ENCODE assay signal across 1 cellular context in the genomic region with DNA sequence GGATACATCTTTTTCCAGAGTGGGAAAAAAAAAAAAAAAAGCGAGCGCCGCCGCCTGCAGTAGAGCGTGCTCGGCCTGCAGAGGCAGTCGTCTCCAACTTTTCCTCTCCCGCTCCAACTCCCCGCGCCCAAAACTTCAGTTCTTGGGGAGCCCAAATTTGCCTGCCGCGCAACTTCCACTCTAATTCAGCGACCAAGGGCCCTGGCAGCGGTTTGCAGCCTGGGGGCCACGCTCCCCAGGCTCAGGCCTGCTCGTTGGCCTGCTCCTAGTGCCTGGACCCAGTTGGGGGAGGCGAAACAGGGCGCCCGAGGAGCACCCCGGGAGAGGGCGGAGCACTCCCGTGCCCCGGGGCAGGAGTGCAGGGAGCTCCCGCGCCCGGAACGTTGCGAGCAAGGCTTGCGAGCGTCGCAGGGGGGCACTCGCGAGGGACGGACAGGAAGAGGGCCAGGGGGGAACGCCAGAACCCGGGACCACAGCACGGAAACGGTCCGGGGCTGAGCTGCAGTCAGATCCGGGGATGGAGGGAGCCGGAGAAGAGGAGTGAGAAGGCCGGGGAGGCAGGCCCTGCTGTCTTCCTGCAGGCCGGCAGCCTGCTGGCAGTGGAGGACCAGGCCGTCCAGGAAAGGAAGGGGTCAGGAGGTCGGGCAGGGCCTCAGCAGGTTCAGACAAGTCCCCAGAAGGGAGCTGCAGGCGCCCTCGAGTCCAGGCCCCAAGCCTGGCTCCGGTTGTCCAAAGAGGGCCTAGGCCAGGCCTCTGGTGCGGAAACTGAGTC.
TF ChIP-seq lines count a peak whose summit lies in the region.

A gene with protein sequence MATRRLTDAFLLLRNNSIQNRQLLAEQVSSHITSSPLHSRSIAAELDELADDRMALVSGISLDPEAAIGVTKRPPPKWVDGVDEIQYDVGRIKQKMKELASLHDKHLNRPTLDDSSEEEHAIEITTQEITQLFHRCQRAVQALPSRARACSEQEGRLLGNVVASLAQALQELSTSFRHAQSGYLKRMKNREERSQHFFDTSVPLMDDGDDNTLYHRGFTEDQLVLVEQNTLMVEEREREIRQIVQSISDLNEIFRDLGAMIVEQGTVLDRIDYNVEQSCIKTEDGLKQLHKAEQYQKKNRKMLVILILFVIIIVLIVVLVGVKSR (plus strand): TSS at position 508 of the 772 bp plus-strand sequence. CDS start 724 bp downstream, outside the sequence.

TF ChIP-seq in K562, 482 proteins besides CTCF, POLR2A, EP300 and RAD21 (continued from another document and continues in another):
- TF ChIP-seq, protein P1, sequence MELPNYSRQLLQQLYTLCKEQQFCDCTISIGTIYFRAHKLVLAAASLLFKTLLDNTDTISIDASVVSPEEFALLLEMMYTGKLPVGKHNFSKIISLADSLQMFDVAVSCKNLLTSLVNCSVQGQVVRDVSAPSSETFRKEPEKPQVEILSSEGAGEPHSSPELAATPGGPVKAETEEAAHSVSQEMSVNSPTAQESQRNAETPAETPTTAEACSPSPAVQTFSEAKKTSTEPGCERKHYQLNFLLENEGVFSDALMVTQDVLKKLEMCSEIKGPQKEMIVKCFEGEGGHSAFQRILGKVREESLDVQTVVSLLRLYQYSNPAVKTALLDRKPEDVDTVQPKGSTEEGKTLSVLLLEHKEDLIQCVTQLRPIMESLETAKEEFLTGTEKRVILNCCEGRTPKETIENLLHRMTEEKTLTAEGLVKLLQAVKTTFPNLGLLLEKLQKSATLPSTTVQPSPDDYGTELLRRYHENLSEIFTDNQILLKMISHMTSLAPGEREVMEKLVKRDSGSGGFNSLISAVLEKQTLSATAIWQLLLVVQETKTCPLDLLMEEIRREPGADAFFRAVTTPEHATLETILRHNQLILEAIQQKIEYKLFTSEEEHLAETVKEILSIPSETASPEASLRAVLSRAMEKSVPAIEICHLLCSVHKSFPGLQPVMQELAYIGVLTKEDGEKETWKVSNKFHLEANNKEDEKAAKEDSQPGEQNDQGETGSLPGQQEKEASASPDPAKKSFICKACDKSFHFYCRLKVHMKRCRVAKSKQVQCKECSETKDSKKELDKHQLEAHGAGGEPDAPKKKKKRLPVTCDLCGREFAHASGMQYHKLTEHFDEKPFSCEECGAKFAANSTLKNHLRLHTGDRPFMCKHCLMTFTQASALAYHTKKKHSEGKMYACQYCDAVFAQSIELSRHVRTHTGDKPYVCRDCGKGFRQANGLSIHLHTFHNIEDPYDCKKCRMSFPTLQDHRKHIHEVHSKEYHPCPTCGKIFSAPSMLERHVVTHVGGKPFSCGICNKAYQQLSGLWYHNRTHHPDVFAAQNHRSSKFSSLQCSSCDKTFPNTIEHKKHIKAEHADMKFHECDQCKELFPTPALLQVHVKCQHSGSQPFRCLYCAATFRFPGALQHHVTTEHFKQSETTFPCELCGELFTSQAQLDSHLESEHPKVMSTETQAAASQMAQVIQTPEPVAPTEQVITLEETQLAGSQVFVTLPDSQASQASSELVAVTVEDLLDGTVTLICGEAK (IDR thresholded peaks at IDR 0.05), result peak; percentile 100
- TF ChIP-seq, protein P1 (CRISPR knock-in tag; IDR thresholded peaks at IDR 0.05), result 0 out of 2 replicates have a peak, but pooled peaks have one; percentile 12
- TF ChIP-seq, protein P2, sequence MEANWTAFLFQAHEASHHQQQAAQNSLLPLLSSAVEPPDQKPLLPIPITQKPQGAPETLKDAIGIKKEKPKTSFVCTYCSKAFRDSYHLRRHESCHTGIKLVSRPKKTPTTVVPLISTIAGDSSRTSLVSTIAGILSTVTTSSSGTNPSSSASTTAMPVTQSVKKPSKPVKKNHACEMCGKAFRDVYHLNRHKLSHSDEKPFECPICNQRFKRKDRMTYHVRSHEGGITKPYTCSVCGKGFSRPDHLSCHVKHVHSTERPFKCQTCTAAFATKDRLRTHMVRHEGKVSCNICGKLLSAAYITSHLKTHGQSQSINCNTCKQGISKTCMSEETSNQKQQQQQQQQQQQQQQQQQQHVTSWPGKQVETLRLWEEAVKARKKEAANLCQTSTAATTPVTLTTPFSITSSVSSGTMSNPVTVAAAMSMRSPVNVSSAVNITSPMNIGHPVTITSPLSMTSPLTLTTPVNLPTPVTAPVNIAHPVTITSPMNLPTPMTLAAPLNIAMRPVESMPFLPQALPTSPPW (CRISPR knock-in tag; IDR thresholded peaks at IDR 0.05), result peak; percentile 84
- TF ChIP-seq GTF2A2 (tag; IDR thresholded peaks at IDR 0.05), result peak; percentile 52; the same call in 1 of the 2 replicates
- no peak for TF ChIP-seq NFXL1 (CRISPR knock-in tag; IDR thresholded peaks at IDR 0.05)
- peak; percentile 68; the same call in 1 of the 2 replicates for TF ChIP-seq NR2C1 (IDR thresholded peaks at IDR 0.05)
- peak; percentile 89 for TF ChIP-seq NR2C1 (tag; IDR thresholded peaks at IDR 0.05)
- TF ChIP-seq, protein P3, sequence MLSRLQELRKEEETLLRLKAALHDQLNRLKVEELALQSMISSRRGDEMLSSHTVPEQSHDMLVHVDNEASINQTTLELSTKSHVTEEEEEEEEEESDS (CRISPR knock-in tag; IDR thresholded peaks at IDR 0.05), result no peak
- TF ChIP-seq, protein P4, sequence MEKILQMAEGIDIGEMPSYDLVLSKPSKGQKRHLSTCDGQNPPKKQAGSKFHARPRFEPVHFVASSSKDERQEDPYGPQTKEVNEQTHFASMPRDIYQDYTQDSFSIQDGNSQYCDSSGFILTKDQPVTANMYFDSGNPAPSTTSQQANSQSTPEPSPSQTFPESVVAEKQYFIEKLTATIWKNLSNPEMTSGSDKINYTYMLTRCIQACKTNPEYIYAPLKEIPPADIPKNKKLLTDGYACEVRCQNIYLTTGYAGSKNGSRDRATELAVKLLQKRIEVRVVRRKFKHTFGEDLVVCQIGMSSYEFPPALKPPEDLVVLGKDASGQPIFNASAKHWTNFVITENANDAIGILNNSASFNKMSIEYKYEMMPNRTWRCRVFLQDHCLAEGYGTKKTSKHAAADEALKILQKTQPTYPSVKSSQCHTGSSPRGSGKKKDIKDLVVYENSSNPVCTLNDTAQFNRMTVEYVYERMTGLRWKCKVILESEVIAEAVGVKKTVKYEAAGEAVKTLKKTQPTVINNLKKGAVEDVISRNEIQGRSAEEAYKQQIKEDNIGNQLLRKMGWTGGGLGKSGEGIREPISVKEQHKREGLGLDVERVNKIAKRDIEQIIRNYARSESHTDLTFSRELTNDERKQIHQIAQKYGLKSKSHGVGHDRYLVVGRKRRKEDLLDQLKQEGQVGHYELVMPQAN (IDR thresholded peaks at IDR 0.05; ENCODE audit: borderline replicate concordance), result peak; percentile 46; the same call in 1 of the 2 replicates
- TF ChIP-seq PRPF4 (IDR thresholded peaks at IDR 0.05; ENCODE audit: insufficient read depth, low read depth, low read length, poor library complexity, severe bottlenecking), result peak; percentile 22
- TF ChIP-seq, protein P5, sequence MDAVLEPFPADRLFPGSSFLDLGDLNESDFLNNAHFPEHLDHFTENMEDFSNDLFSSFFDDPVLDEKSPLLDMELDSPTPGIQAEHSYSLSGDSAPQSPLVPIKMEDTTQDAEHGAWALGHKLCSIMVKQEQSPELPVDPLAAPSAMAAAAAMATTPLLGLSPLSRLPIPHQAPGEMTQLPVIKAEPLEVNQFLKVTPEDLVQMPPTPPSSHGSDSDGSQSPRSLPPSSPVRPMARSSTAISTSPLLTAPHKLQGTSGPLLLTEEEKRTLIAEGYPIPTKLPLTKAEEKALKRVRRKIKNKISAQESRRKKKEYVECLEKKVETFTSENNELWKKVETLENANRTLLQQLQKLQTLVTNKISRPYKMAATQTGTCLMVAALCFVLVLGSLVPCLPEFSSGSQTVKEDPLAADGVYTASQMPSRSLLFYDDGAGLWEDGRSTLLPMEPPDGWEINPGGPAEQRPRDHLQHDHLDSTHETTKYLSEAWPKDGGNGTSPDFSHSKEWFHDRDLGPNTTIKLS (IDR thresholded peaks at IDR 0.05; ENCODE audit: borderline replicate concordance, low read depth), result peak; percentile 70; the same call in 1 of the 2 replicates
- TF ChIP-seq, protein P6, sequence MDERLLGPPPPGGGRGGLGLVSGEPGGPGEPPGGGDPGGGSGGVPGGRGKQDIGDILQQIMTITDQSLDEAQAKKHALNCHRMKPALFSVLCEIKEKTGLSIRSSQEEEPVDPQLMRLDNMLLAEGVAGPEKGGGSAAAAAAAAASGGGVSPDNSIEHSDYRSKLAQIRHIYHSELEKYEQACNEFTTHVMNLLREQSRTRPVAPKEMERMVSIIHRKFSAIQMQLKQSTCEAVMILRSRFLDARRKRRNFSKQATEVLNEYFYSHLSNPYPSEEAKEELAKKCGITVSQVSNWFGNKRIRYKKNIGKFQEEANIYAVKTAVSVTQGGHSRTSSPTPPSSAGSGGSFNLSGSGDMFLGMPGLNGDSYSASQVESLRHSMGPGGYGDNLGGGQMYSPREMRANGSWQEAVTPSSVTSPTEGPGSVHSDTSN (CRISPR knock-in tag; IDR thresholded peaks at IDR 0.05; ENCODE audit: low read depth), result no peak
- TF ChIP-seq, protein P6 (tag; conservative IDR thresholded peaks at IDR 0.05; ENCODE audit: low read depth), result no peak
- TF ChIP-seq, protein P7, sequence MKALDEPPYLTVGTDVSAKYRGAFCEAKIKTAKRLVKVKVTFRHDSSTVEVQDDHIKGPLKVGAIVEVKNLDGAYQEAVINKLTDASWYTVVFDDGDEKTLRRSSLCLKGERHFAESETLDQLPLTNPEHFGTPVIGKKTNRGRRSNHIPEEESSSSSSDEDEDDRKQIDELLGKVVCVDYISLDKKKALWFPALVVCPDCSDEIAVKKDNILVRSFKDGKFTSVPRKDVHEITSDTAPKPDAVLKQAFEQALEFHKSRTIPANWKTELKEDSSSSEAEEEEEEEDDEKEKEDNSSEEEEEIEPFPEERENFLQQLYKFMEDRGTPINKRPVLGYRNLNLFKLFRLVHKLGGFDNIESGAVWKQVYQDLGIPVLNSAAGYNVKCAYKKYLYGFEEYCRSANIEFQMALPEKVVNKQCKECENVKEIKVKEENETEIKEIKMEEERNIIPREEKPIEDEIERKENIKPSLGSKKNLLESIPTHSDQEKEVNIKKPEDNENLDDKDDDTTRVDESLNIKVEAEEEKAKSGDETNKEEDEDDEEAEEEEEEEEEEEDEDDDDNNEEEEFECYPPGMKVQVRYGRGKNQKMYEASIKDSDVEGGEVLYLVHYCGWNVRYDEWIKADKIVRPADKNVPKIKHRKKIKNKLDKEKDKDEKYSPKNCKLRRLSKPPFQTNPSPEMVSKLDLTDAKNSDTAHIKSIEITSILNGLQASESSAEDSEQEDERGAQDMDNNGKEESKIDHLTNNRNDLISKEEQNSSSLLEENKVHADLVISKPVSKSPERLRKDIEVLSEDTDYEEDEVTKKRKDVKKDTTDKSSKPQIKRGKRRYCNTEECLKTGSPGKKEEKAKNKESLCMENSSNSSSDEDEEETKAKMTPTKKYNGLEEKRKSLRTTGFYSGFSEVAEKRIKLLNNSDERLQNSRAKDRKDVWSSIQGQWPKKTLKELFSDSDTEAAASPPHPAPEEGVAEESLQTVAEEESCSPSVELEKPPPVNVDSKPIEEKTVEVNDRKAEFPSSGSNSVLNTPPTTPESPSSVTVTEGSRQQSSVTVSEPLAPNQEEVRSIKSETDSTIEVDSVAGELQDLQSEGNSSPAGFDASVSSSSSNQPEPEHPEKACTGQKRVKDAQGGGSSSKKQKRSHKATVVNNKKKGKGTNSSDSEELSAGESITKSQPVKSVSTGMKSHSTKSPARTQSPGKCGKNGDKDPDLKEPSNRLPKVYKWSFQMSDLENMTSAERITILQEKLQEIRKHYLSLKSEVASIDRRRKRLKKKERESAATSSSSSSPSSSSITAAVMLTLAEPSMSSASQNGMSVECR (CRISPR knock-in tag; IDR thresholded peaks at IDR 0.05), result peak; percentile 86
- TF ChIP-seq, protein P8, sequence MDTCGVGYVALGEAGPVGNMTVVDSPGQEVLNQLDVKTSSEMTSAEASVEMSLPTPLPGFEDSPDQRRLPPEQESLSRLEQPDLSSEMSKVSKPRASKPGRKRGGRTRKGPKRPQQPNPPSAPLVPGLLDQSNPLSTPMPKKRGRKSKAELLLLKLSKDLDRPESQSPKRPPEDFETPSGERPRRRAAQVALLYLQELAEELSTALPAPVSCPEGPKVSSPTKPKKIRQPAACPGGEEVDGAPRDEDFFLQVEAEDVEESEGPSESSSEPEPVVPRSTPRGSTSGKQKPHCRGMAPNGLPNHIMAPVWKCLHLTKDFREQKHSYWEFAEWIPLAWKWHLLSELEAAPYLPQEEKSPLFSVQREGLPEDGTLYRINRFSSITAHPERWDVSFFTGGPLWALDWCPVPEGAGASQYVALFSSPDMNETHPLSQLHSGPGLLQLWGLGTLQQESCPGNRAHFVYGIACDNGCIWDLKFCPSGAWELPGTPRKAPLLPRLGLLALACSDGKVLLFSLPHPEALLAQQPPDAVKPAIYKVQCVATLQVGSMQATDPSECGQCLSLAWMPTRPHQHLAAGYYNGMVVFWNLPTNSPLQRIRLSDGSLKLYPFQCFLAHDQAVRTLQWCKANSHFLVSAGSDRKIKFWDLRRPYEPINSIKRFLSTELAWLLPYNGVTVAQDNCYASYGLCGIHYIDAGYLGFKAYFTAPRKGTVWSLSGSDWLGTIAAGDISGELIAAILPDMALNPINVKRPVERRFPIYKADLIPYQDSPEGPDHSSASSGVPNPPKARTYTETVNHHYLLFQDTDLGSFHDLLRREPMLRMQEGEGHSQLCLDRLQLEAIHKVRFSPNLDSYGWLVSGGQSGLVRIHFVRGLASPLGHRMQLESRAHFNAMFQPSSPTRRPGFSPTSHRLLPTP (IDR thresholded peaks at IDR 0.05; ENCODE audit: borderline replicate concordance, extremely low read depth, insufficient read length), result no peak
- peak; percentile 94; the same call in 1 of the 2 replicates for TF ChIP-seq ERF (CRISPR knock-in tag; IDR thresholded peaks at IDR 0.05)
- no peak for TF ChIP-seq CSDE1 (IDR thresholded peaks at IDR 0.05)
